Comparison of ENCODE assay signal across 11 cellular contexts in the genomic region with DNA sequence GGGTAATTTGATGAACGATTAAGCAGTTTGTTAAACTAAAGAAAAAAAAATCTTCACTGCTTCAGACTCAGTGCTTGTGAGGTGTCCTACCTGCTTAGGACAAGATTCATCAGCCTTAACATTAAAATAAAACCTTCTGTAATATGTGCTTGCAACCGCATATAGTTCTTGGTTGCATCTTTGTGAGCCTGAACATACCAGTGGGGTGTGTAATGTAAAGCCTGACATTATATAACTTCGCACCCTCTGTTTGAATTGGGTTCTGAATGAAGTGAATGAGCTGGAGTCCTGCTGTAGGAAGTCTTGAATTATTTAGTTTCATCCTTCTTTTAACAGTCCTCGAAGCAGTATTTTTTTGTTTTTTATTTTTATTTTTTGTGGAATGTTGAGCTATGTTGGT. TPM values are rescaled to one million over a fixed set of nuclear protein-coding genes. Genes with fewer than 3 reads are reported as not detected.
A peak's percentile ranks its signal among the peaks of the same experiment; 100 is the strongest.
DNase-seq lines count a peak whose midpoint lies in the region; ATAC-seq, FAIRE-seq and TF ChIP-seq lines count a peak whose summit lies in the region.
"Had no signal": no experiment of that assay in that cellular context is flagged by ENCODE, and none has a peak within 500 bp of the region (broad histone marks: within the 10 kb centered on the region; RNA-seq: fewer than 3 reads in every experiment).

No MANE protein-coding gene starts in this region.

- no peak overlapping the region for H4K91ac ChIP-seq in mesenchymal stem cell (ENCODE audit: low read length)

- peaks cover 0 to 6% of the 10 kb centered on the region in 2 experiments for H3K36me3 ChIP-seq in mesenchymal stem cell (ENCODE audit: control insufficient read depth in 1 of 2, insufficient read depth in 2 of 2, low read depth in 1 of 2, low read length in 2 of 2)
- H3K36me3 ChIP-seq: SJCRH30 had no signal

- no peak overlapping the region for H3K18ac ChIP-seq in mesenchymal stem cell (ENCODE audit: low read depth in 1 of 2, low read length in 2 of 2)

- H2BK5ac ChIP-seq in mesenchymal stem cell (ENCODE audit: low read depth, low read length, poor library complexity, severe bottlenecking) = no peak overlapping the region

- in situ Hi-C loops in astrocyte of the cerebellum (cut with HindIII; ENCODE audit: low sequenced_read_pairs) = no loop called here

- no peak overlapping the region for H3K14ac ChIP-seq in mesenchymal stem cell (ENCODE audit: low read length in 2 of 2)

- H3K27me3 ChIP-seq in HL-60 (ENCODE audit: insufficient read depth, poor library complexity, severe bottlenecking) (no peaks in the 10 kb centered on the region), mesenchymal stem cell (ENCODE audit: control insufficient read depth in 1 of 2, insufficient read depth in 1 of 2, low read length in 2 of 2) (no peaks in the 10 kb centered on the region)
- H3K27me3 ChIP-seq: SJCRH30 had no signal

- CTCF ChIA-PET in AG04449 (lab: Yijun Ruan, JAX) = interaction anchor here (0.6 to 0.7 kb wide), 2 partner anchors 12 to 694 kb away, joined by 3 read pairs; no protein-coding TSS in a partner anchor

- H3K9ac ChIP-seq in mesenchymal stem cell (ENCODE audit: low read length) = peak overlapping the region; percentile 95

- H3K4ac ChIP-seq in mesenchymal stem cell (ENCODE audit: low read depth in 1 of 2, low read length in 2 of 2) = no peak overlapping the region

- H3K4me1 ChIP-seq in mesenchymal stem cell (ENCODE audit: control insufficient read depth, insufficient read depth, low read depth, low read length) = no peaks in the 10 kb centered on the region
- H3K4me1 ChIP-seq: SJCRH30 had no signal

- TF ChIP-seq CTCF in AG04449 (IDR thresholded peaks at IDR 0.05; ENCODE audit: insufficient read depth, low read length, missing control alignments) (no peak), HL-60 (IDR thresholded peaks at IDR 0.05; ENCODE audit: insufficient read depth, low read length) (no peak), astrocyte of the cerebellum (IDR thresholded peaks at IDR 0.05; ENCODE audit: low read depth, low read length, missing control alignments) (no peak)

- no peak overlapping the region for H2BK120ac ChIP-seq in mesenchymal stem cell (ENCODE audit: low read depth, low read length)

- H3K4me2 ChIP-seq in mesenchymal stem cell (ENCODE audit: low read length, poor library complexity, severe bottlenecking) = peak overlapping the region; percentile 53

- H2BK15ac ChIP-seq in mesenchymal stem cell (ENCODE audit: low read depth, poor library complexity, severe bottlenecking) = no peak overlapping the region

- H3K27ac ChIP-seq in HL-60 (replicated peaks) (no peak overlapping the region), mesenchymal stem cell (ENCODE audit: low read length, poor library complexity, severe bottlenecking) (no peak overlapping the region)
- H3K27ac ChIP-seq: SJCRH30 had no signal

- no peak overlapping the region for H2AFZ ChIP-seq in mesenchymal stem cell (ENCODE audit: low read depth, low read length)

- no peak for ATAC-seq in HG03025 (IDR thresholded peaks at IDR 0.05; ENCODE audit: low FRiP score, unreplicated experiment)

- H2AK5ac ChIP-seq in mesenchymal stem cell (ENCODE audit: low read length, severe bottlenecking) = no peak overlapping the region

- 92% methylated on average over 2 of the region's 4 CpGs for WGBS in mesenchymal stem cell

- POLR2A ChIA-PET in AG04449 (lab: Yijun Ruan, JAX) = interaction anchor here (0.7 kb wide), 1 partner anchor 11 kb away, joined by 6 read pairs; no protein-coding TSS in a partner anchor

- H2BK12ac ChIP-seq in mesenchymal stem cell (ENCODE audit: low read length in 2 of 2) = no peak overlapping the region

- H3K23ac ChIP-seq in mesenchymal stem cell (ENCODE audit: low read length in 2 of 2) = no peak overlapping the region

- no peak for DNase-seq in AG04449 (ENCODE audit: low read depth, low spot score)
- DNase-seq in HL-60 (ENCODE audit: low read depth in 1 of 2, low spot score in 1 of 2) = no peak
- no peak for DNase-seq in astrocyte of the cerebellum (ENCODE audit: low read depth)
- DNase-seq in mesenchymal stem cell = no peak
- no peak for DNase-seq in GM12892 (ENCODE audit: insufficient read length)
- no peak for DNase-seq in mesenteric fat pad (ENCODE audit: low spot score)
- no peak for DNase-seq in NCI-H2196 treated with DMSO at 0.1 percent for 48 hours (lab: John Stamatoyannopoulos, UW; ENCODE audit: unreplicated experiment)
- DNase-seq: SJCRH30; stimulated activated CD4-positive, alpha-beta T cell treated with anti-CD3 and anti-CD28 coated beads, Interleukin-2, amount 100 ng/mL, for 48 hours had no signal

- no peaks in the 10 kb centered on the region for H3K9me3 ChIP-seq in mesenchymal stem cell (ENCODE audit: control insufficient read depth, low read length)
- H3K9me3 ChIP-seq: SJCRH30 had no signal

- H3K4me3 ChIP-seq in AG04449 (ENCODE audit: low read depth, low read length) (peak overlapping the region; percentile 13; the same call in 1 of the 2 replicates), HL-60 (replicated peaks; ENCODE audit: insufficient read depth, low read length) (peak overlapping the region; percentile 18; the same call in 1 of the 2 replicates), astrocyte of the cerebellum (ENCODE audit: low read depth, low read length) (peak overlapping the region; percentile 61), mesenchymal stem cell (ENCODE audit: insufficient read depth in 1 of 2, low read depth in 1 of 2, low read length in 2 of 2) (peak overlapping the region in 1 of 2 experiments; percentile 90)
- H3K4me3 ChIP-seq: SJCRH30 had no signal

- H4K8ac ChIP-seq in mesenchymal stem cell (ENCODE audit: low read length) = no peak overlapping the region

- H3K79me1 ChIP-seq in mesenchymal stem cell (replicated peaks; ENCODE audit: low read length, poor library complexity, severe bottlenecking) = no peaks in the 10 kb centered on the region

- FAIRE-seq in GM12892 (lab: Jason Lieb, UNC) = no peak

- no peak for TF ChIP-seq POLR2A in GM12892 (IDR thresholded peaks at IDR 0.05; ENCODE audit: low read depth, low read length)

RNA-seq across cellular contexts. Expression of a gene that starts 3.1 kb away (rescaled TPM):
- 9.5 TPM for polyA plus RNA-seq in mesenchymal stem cell (2013, experiment 1 of 2)
- 9.5 TPM for polyA plus RNA-seq in mesenchymal stem cell (2013, experiment 2 of 2)
- 20.0 TPM for polyA plus RNA-seq in GM12892 (2012; ENCODE audit: missing spikeins)
- total RNA-seq in mesenteric fat pad = 28.4 TPM

RNA-seq across cellular contexts. Expression of a gene that starts 32.3 kb away (rescaled TPM):
- not detected for polyA plus RNA-seq in mesenchymal stem cell (2013, experiment 1 of 2)
- not detected for polyA plus RNA-seq in mesenchymal stem cell (2013, experiment 2 of 2)
- polyA plus RNA-seq in GM12892 (2012; ENCODE audit: missing spikeins) = not detected
- total RNA-seq in mesenteric fat pad = not detected
- total RNA-seq: SJCRH30 had no signal
- polyA plus RNA-seq: esophagus had no signal
